8 cellular contexts compared by ENCODE assay signal in genomic region chr3:49469037-49469875, GRCh38. TPM values are rescaled to one million over a fixed set of nuclear protein-coding genes. Genes with fewer than 3 reads are reported as not detected.
DNase-seq lines count a peak whose midpoint lies in the region; ATAC-seq and TF ChIP-seq lines count a peak whose summit lies in the region.

No MANE protein-coding gene starts in this region.

- H3K36me3 Mint-ChIP-seq in chondrocyte (ENCODE audit: low read depth): peaks cover 2% of the 10 kb centered on the region

- H3K27me3 Mint-ChIP-seq in chondrocyte (ENCODE audit: low read depth): no peaks in the 10 kb centered on the region

- H3K9ac ChIP-seq in OCI-LY1 (ENCODE audit: low read length): peak overlapping the region; percentile 74

- H3K9me3 ChIP-seq in OCI-LY1 (ENCODE audit: low read length): no peaks in the 10 kb centered on the region

- H3K4me3 ChIP-seq in AG09309 (ENCODE audit: control insufficient read depth, low read depth, low read length): peak overlapping the region; percentile 40
- H3K4me3 ChIP-seq in OCI-LY1 (ENCODE audit: low read depth, low read length, poor library complexity, severe bottlenecking): peak overlapping the region; percentile 97

- H2AFZ ChIP-seq in OCI-LY1 (ENCODE audit: low read length): no peak overlapping the region

- peak; percentile 9 for ATAC-seq in GM19043 (IDR thresholded peaks at IDR 0.05; ENCODE audit: low read depth, unreplicated experiment)

- H3K79me2 ChIP-seq in OCI-LY1 (ENCODE audit: insufficient read depth, low read length): peaks cover 16% of the 10 kb centered on the region

- peak overlapping the region; percentile 79 for H3K4me3 Mint-ChIP-seq in chondrocyte (ENCODE audit: unreplicated experiment)

- no peaks in the 10 kb centered on the region for H4K20me1 ChIP-seq in OCI-LY1 (ENCODE audit: insufficient read depth, low read length)

- peaks cover 34% of the 10 kb centered on the region for H3K4me1 Mint-ChIP-seq in chondrocyte (ENCODE audit: low read depth)

- peak; percentile 44 for DNase-seq in AG09309 (ENCODE audit: low read depth)
- peak; percentile 95 for DNase-seq in chondrocyte (ENCODE audit: low spot score)
- DNase-seq in kidney glomerular epithelial cell (lab: John Stamatoyannopoulos, UW): peak; percentile 77
- DNase-seq in stimulated activated CD8-positive, alpha-beta memory T cell treated with anti-CD3 and anti-CD28 coated beads, Interleukin-4, amount 100 ng/mL, for 48 hours: peak; percentile 30
- no peak for DNase-seq in stimulated activated CD4-positive, alpha-beta T cell treated with anti-CD3 and anti-CD28 coated beads, Interleukin-1b, Interleukin-23, amount 100 ng/mL, for 48 hours
- no peak for DNase-seq in inferior parietal cortex (ENCODE audit: extremely low spot score)

- no peaks in the 10 kb centered on the region for H3F3A ChIP-seq in OCI-LY1 (ENCODE audit: insufficient read depth, low read length)

- TF ChIP-seq CTCF in AG09309 (IDR thresholded peaks at IDR 0.05; ENCODE audit: control insufficient read depth, insufficient read depth, low read depth, low read length, missing control alignments) (no peak), OCI-LY1 (IDR thresholded peaks at IDR 0.05; ENCODE audit: low read length) (no peak), chondrocyte (IDR thresholded peaks at IDR 0.05) (peak; percentile 20)

- peak overlapping the region; percentile 73 for H3K27ac ChIP-seq in OCI-LY1 (ENCODE audit: low read depth, low read length, poor library complexity, severe bottlenecking)

- H3K9me2 ChIP-seq in OCI-LY1 (ENCODE audit: low read depth, low read length): no peaks in the 10 kb centered on the region

- H3K4me2 ChIP-seq in OCI-LY1 (ENCODE audit: low read length): peak overlapping the region; percentile 84

- H3K36me3 ChIP-seq in OCI-LY1 (ENCODE audit: insufficient read depth, low read length): peaks cover 5% of the 10 kb centered on the region; the same call in 1 of the 2 replicates

- H3K27me3 ChIP-seq in OCI-LY1 (ENCODE audit: insufficient read depth, low read length): no peaks in the 10 kb centered on the region

- peak overlapping the region; percentile 98 for H3K27ac Mint-ChIP-seq in chondrocyte (ENCODE audit: unreplicated experiment)

- H3K9me3 Mint-ChIP-seq in chondrocyte (ENCODE audit: low read depth): no peaks in the 10 kb centered on the region

- peaks cover 21% of the 10 kb centered on the region for H3K4me1 ChIP-seq in OCI-LY1 (ENCODE audit: insufficient read depth, low read length, severe bottlenecking)

RNA-seq across cellular contexts. Expression of gene DAG1, which starts 0.8 kb away (rescaled TPM):
- 147 to 156 TPM (median 149 TPM) in 3 replicates for total RNA-seq in chondrocyte

RNA-seq across cellular contexts. Expression of gene NICN1, which starts 40.1 kb away (rescaled TPM):
- 20.0 to 25.8 TPM (median 23.8 TPM) in 3 replicates for total RNA-seq in chondrocyte

RNA-seq across cellular contexts. Expression of gene AMT, which starts 47.0 kb away (rescaled TPM):
- total RNA-seq in chondrocyte: 4.8 to 6.1 TPM (median 6.0 TPM) in 3 replicates

RNA-seq across cellular contexts. Expression of gene TCTA, which starts 57.0 kb away (rescaled TPM):
- total RNA-seq in chondrocyte: 22.5 to 54.8 TPM (median 23.4 TPM) in 3 replicates

RNA-seq across cellular contexts. Expression of gene RHOA, which starts 57.5 kb away (rescaled TPM):
- 625 to 643 TPM (median 626 TPM) in 3 replicates for total RNA-seq in chondrocyte

Comparison
In these comparisons a context has a peak if more than half of its experiments do, and no peak if none do; other contexts are left out.
1. DNase-seq: peak in AG09309 (single experiment), chondrocyte (single experiment), kidney glomerular epithelial cell (single experiment) and stimulated activated CD8-positive, alpha-beta memory T cell treated with anti-CD3 and anti-CD28 coated beads, Interleukin-4, amount 100 ng/mL, for 48 hours (single experiment); none in stimulated activated CD4-positive, alpha-beta T cell treated with anti-CD3 and anti-CD28 coated beads, Interleukin-1b, Interleukin-23, amount 100 ng/mL, for 48 hours (single experiment) and inferior parietal cortex (single experiment).